In the genomic region with DNA sequence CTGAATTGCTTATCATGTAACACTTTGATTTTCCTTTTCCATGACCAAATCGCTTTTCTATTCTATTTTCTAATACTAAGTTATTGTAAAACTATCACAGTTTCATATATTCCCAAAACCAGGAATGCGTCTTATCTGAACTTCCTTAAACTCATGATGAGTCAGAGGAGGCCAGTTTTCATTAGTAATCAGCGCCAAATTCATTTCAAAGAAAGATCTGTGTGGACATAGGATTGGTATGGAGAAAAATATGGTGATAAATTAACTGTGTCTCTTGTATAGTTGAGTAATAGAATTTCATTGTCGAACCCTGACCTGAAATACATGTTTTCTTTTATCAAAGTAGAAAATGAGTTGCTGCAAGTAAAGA, we compare ENCODE assay signal across 10 cellular contexts. TPM values are rescaled to one million over a fixed set of nuclear protein-coding genes. Genes with fewer than 3 reads are reported as not detected.
DNase-seq lines count a peak whose midpoint lies in the region; ATAC-seq, FAIRE-seq and TF ChIP-seq lines count a peak whose summit lies in the region.
"Had no signal": no experiment of that assay in that cellular context is flagged by ENCODE, and none has a peak within 500 bp of the region (broad histone marks: within the 10 kb centered on the region; RNA-seq: fewer than 3 reads in every experiment).

No MANE protein-coding gene starts in this region.

- DNase-seq in ELR (ENCODE audit: low read depth) (peak; percentile 94), fibroblast of pulmonary artery (ENCODE audit: low read depth) (peak; percentile 90), skeletal muscle cell (ENCODE audit: low read depth) (peak; percentile 43), small intestine (no peak)
- no peak for DNase-seq in stimulated activated CD4-positive, alpha-beta T cell treated with anti-CD3 and anti-CD28 coated beads, Interleukin-4, amount 100 ng/mL, for 1 hour
- DNase-seq: activated CD8-positive, alpha-beta memory T cell treated with anti-CD3 and anti-CD28 coated beads, Interleukin-2, amount 10 ng/mL, durations not matched to agents 7 days and 5 days; NCI-H1105 had no signal

- H3K27ac ChIP-seq in small intestine (ENCODE audit: low read depth in 1 of 2, low read length in 1 of 2): no peak overlapping the region

- TF ChIP-seq CTCF in fibroblast of pulmonary artery (IDR thresholded peaks at IDR 0.05; ENCODE audit: low read length, missing control alignments): no peak

- H3K27me3 ChIP-seq in small intestine (ENCODE audit: control insufficient read depth in 2 of 2, insufficient read depth in 2 of 2, low read length in 2 of 2): no peaks in the 10 kb centered on the region

- peak; percentile 67 for ATAC-seq in SK-N-SH treated with all-trans-retinoic acid at 6 μM for 48 hours
- no peak for ATAC-seq in GM18505 (IDR thresholded peaks at IDR 0.05; ENCODE audit: unreplicated experiment)
- ATAC-seq in HG03565 (IDR thresholded peaks at IDR 0.05; ENCODE audit: unreplicated experiment): no peak
- ATAC-seq: activated CD8-positive, alpha-beta memory T cell treated with anti-CD3 and anti-CD28 coated beads, Interleukin-2, amount 10 ng/mL, durations not matched to agents 7 days and 5 days had no signal

- peak overlapping the region; percentile 21 for H3K4me3 ChIP-seq in fibroblast of pulmonary artery (replicated peaks; ENCODE audit: low read depth, low read length)
- no peak overlapping the region for H3K4me3 ChIP-seq in skeletal muscle cell (ENCODE audit: low read depth, low read length)
- H3K4me3 ChIP-seq in small intestine (ENCODE audit: low read depth in 1 of 2, low read length in 2 of 2): no peak overlapping the region

- peaks cover 0 to 3% of the 10 kb centered on the region in 2 donors for H3K4me1 ChIP-seq in small intestine (ENCODE audit: control insufficient read depth in 2 of 2, insufficient read depth in 1 of 2, low read depth in 1 of 2, low read length in 1 of 2)

- FAIRE-seq in small intestine (lab: Jason Lieb, UNC): no peak

- no peak for TF ChIP-seq POLR2A in GM18505 (IDR thresholded peaks at IDR 0.05; ENCODE audit: borderline replicate concordance, extremely low read depth, insufficient read depth, insufficient read length)

- 65 to 85% (median 75%) methylated on average over 4 of the region's 4 CpGs for WGBS in small intestine, 3 donors

- no peaks in the 10 kb centered on the region for H3K9me3 ChIP-seq in small intestine (ENCODE audit: control insufficient read depth, low read depth)

- no peaks in the 10 kb centered on the region for H3K36me3 ChIP-seq in small intestine (ENCODE audit: control insufficient read depth in 2 of 2, insufficient read depth in 2 of 2, low read length in 2 of 2)

TF ChIP-seq in SK-N-SH treated with all-trans-retinoic acid at 6 μM for 48 hours, 23 proteins besides CTCF, POLR2A, EP300 and RAD21:
- TF ChIP-seq, protein P1, sequence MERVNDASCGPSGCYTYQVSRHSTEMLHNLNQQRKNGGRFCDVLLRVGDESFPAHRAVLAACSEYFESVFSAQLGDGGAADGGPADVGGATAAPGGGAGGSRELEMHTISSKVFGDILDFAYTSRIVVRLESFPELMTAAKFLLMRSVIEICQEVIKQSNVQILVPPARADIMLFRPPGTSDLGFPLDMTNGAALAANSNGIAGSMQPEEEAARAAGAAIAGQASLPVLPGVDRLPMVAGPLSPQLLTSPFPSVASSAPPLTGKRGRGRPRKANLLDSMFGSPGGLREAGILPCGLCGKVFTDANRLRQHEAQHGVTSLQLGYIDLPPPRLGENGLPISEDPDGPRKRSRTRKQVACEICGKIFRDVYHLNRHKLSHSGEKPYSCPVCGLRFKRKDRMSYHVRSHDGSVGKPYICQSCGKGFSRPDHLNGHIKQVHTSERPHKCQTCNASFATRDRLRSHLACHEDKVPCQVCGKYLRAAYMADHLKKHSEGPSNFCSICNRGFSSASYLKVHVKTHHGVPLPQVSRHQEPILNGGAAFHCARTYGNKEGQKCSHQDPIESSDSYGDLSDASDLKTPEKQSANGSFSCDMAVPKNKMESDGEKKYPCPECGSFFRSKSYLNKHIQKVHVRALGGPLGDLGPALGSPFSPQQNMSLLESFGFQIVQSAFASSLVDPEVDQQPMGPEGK (CRISPR knock-in tag; IDR thresholded peaks at IDR 0.05; ENCODE audit: borderline replicate concordance): 0 out of 2 replicates have a peak, but pooled peaks have one; percentile 33
- TF ChIP-seq ZC3H10 (CRISPR knock-in tag; IDR thresholded peaks at IDR 0.05): peak; percentile 75
- peak; percentile 84 for TF ChIP-seq OSR1 (CRISPR knock-in tag; IDR thresholded peaks at IDR 0.05)
- peak; percentile 90; the same call in 1 of the 2 replicates for TF ChIP-seq TOX (CRISPR knock-in tag; IDR thresholded peaks at IDR 0.05; ENCODE audit: borderline replicate concordance)
- no peak for TF ChIP-seq ZNF70 (CRISPR knock-in tag; IDR thresholded peaks at IDR 0.05)
- no peak for TF ChIP-seq ZNF565 (CRISPR knock-in tag; conservative IDR thresholded peaks at IDR 0.05; ENCODE audit: low read depth)
- no peak for TF ChIP-seq RARB (CRISPR knock-in tag; IDR thresholded peaks at IDR 0.05)
- TF ChIP-seq ISL1 (CRISPR knock-in tag; IDR thresholded peaks at IDR 0.05): peak; percentile 75

RNA-seq across cellular contexts. Expression of a gene that starts 12.4 kb away (rescaled TPM):
- polyA plus RNA-seq in small intestine: 10 to 100 TPM; 19.2 to 26.5 (median 20.8) TPM

RNA-seq across cellular contexts. Expression of a gene that starts 13.2 kb away (rescaled TPM):
- 1 to 10 TPM; 1.1 to 6.5 (median 3.0) TPM for polyA plus RNA-seq in small intestine

Comparison
In these comparisons a context has a peak if more than half of its experiments do, and no peak if none do; other contexts are left out.
1. DNase-seq: peak in ELR (single experiment), fibroblast of pulmonary artery (single experiment) and skeletal muscle cell (single experiment); none in stimulated activated CD4-positive, alpha-beta T cell treated with anti-CD3 and anti-CD28 coated beads, Interleukin-4, amount 100 ng/mL, for 1 hour (single experiment) and small intestine (single experiment).